ENCODE assay signal across 8 cellular contexts in genomic region chrX:19747672-19748610, GRCh38.
DNase-seq lines count a peak whose midpoint lies in the region; ATAC-seq lines count a peak whose summit lies in the region.

No MANE protein-coding gene starts in this region.

- H3K23ac ChIP-seq in trophoblast cell (ENCODE audit: low read length): no peak overlapping the region

- H3K79me1 ChIP-seq in trophoblast cell (ENCODE audit: low read length): no peaks in the 10 kb centered on the region

- 0 out of 2 replicates have a peak, but pooled peaks cover 13% of the 10 kb centered on the region for H3K36me3 ChIP-seq in Karpas-422 (ENCODE audit: insufficient read depth, low read length)
- H3K36me3 ChIP-seq in trophoblast cell (ENCODE audit: control insufficient read depth in 1 of 2, insufficient read depth in 2 of 2, low read length in 2 of 2): peaks cover 4 to 6% of the 10 kb centered on the region in 2 experiments

- no CpG with 5 or more reads among the region's 15 CpGs for WGBS in trophoblast cell (ENCODE audit: extremely low coverage, insufficient coverage, insufficient read length)

- H3K79me2 ChIP-seq in Karpas-422 (ENCODE audit: low read length) (peaks cover 64% of the 10 kb centered on the region), trophoblast cell (ENCODE audit: control insufficient read depth, insufficient read depth, low read length, poor library complexity) (no peaks in the 10 kb centered on the region)

- H3K27me3 ChIP-seq in Karpas-422 (ENCODE audit: low read length) (no peaks in the 10 kb centered on the region), trophoblast cell (ENCODE audit: insufficient read depth, low read length) (no peaks in the 10 kb centered on the region)

- no peak overlapping the region for H4K12ac ChIP-seq in trophoblast cell (ENCODE audit: low read depth, low read length)

- H3K9ac ChIP-seq in Karpas-422 (ENCODE audit: low read length) (peak overlapping the region; percentile 59), trophoblast cell (ENCODE audit: low read length) (no peak overlapping the region)

- no peak overlapping the region for H2AK5ac ChIP-seq in trophoblast cell (ENCODE audit: low read length)

- H4K20me1 ChIP-seq in Karpas-422 (ENCODE audit: insufficient read depth, low read depth, low read length): no peaks in the 10 kb centered on the region; the same call in 1 of the 2 replicates

- peak overlapping the region; percentile 27 for H3K4ac ChIP-seq in trophoblast cell (ENCODE audit: low read depth, low read length)

- peak overlapping the region; percentile 38 for H3K4me2 ChIP-seq in Karpas-422 (ENCODE audit: low read depth, low read length, poor library complexity, severe bottlenecking)
- no peak overlapping the region for H3K4me2 ChIP-seq in trophoblast cell (ENCODE audit: low read length)

- no peak overlapping the region for H4K8ac ChIP-seq in trophoblast cell (ENCODE audit: low read depth, low read length)

- ATAC-seq in GM21390 (IDR thresholded peaks at IDR 0.05; ENCODE audit: unreplicated experiment) (peak; percentile 38), HG03565 (IDR thresholded peaks at IDR 0.05; ENCODE audit: unreplicated experiment) (no peak), HG02571 (IDR thresholded peaks at IDR 0.05; ENCODE audit: unreplicated experiment) (no peak)

- H3K9me3 ChIP-seq in Karpas-422 (ENCODE audit: low read length): 0 out of 2 replicates have a peak, but pooled peaks cover 6% of the 10 kb centered on the region
- H3K9me3 ChIP-seq in trophoblast cell (ENCODE audit: insufficient read depth, low read depth, low read length): no peaks in the 10 kb centered on the region

- H3K4me3 ChIP-seq in Karpas-422 (ENCODE audit: low read length) (no peak overlapping the region), trophoblast cell (ENCODE audit: low read depth, low read length) (no peak overlapping the region)

- no peak overlapping the region for H4K91ac ChIP-seq in trophoblast cell (ENCODE audit: low read depth, low read length)

- H3K9me2 ChIP-seq in Karpas-422 (replicated peaks; ENCODE audit: insufficient read depth, low read length): no peaks in the 10 kb centered on the region

- H3K4me1 ChIP-seq in Karpas-422 (ENCODE audit: low read length): peaks cover 87% of the 10 kb centered on the region
- peaks cover 8 to 9% of the 10 kb centered on the region in 2 experiments for H3K4me1 ChIP-seq in trophoblast cell (ENCODE audit: control insufficient read depth in 1 of 2, insufficient read depth in 2 of 2, low read length in 2 of 2)

- H2BK120ac ChIP-seq in trophoblast cell (ENCODE audit: insufficient read depth, low read length, poor library complexity): no peak overlapping the region

- DNase-seq in Karpas-422 (peak; percentile 78), activated T-cell treated with anti-CD3 and anti-CD28 coated beads for 48 hours (ENCODE audit: low read depth) (peak; percentile 44), trophoblast cell (no peak), A172 (ENCODE audit: low spot score) (no peak), COR-L47 (lab: John Stamatoyannopoulos, UW) (no peak)

- H2BK12ac ChIP-seq in trophoblast cell (ENCODE audit: low read length): no peak overlapping the region

- no peak overlapping the region for H3K18ac ChIP-seq in trophoblast cell (ENCODE audit: low read length)

- peak overlapping the region; percentile 83 for H3K27ac ChIP-seq in Karpas-422 (ENCODE audit: low read length)
- no peak overlapping the region for H3K27ac ChIP-seq in trophoblast cell (ENCODE audit: low read depth, low read length)

- H3K14ac ChIP-seq in trophoblast cell (ENCODE audit: low read length): no peak overlapping the region

- H2BK5ac ChIP-seq in trophoblast cell (ENCODE audit: low read depth, low read length, poor library complexity): no peak overlapping the region

- H2AFZ ChIP-seq in Karpas-422 (ENCODE audit: low read length) (no peak overlapping the region), trophoblast cell (ENCODE audit: insufficient read depth, low read length, poor library complexity) (no peak overlapping the region)

Comparison
In these comparisons a context has a peak if more than half of its experiments do, and no peak if none do; other contexts are left out.
1. DNase-seq: peak in Karpas-422 (single experiment) and activated T-cell treated with anti-CD3 and anti-CD28 coated beads for 48 hours (single experiment); none in trophoblast cell (0 of 2), A172 (single experiment) and COR-L47 (single experiment).